1 cellular context compared by ENCODE assay signal in the genomic region with DNA sequence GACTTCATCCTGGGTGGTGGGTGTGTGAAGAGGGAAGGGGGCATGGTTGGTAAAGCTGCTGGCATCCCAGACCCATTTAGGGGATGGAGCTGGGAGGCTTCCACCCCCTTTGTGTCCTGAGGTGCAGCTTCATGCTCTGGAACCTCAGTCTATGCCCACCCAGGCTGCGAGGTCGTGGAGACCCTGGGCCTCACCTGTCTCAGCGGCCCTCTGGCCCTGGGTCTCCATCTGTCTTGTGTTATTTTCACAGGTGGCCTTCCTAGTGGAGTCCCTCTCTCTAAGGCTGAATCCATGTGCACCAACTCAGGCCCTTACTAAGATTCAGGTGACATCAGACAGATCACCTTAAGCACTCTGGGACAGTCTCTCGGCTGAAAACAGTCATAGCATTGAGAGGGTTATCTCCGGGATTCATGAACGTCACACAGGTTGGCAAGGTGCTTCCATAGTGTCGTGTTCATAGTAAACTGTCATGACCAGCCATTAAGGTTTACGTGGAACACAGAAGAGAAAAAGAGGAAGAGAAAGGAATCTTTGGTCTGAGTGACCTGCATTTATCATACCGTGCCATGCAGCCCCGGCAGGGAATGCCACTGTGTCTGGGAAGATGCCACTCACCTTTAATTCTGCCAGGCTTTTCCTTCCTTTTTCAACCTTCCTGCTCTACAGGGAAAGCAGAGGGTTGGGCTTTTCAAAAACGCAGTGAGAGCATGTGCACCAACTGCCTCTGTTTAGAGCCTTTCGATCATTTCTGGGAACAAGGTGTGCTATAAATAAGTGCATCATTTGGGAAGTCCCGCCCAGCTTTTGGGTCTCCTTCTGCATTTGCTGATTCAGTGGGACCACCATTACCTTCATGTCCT.
TF ChIP-seq lines count a peak whose summit lies in the region.

No MANE protein-coding gene starts in this region.

TF ChIP-seq in HepG2, 621 proteins besides CTCF, POLR2A, EP300 and RAD21:
- TF ChIP-seq, protein P1, sequence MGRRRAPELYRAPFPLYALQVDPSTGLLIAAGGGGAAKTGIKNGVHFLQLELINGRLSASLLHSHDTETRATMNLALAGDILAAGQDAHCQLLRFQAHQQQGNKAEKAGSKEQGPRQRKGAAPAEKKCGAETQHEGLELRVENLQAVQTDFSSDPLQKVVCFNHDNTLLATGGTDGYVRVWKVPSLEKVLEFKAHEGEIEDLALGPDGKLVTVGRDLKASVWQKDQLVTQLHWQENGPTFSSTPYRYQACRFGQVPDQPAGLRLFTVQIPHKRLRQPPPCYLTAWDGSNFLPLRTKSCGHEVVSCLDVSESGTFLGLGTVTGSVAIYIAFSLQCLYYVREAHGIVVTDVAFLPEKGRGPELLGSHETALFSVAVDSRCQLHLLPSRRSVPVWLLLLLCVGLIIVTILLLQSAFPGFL (CRISPR knock-in tag; IDR thresholded peaks at IDR 0.05): no peak
- TF ChIP-seq ZNF557 (CRISPR knock-in tag; IDR thresholded peaks at IDR 0.05) (no peak), CREB1 (IDR thresholded peaks at IDR 0.05) (peak; percentile 53), CREB1 (CRISPR knock-in tag; IDR thresholded peaks at IDR 0.05) (no peak), REL (CRISPR knock-in tag; conservative IDR thresholded peaks at IDR 0.05) (no peak)
